ENCODE assay signal across 9 cellular contexts in genomic region chr1:198132060-198132781, GRCh38. TPM values are rescaled to one million over a fixed set of nuclear protein-coding genes. Genes with fewer than 3 reads are reported as not detected.
A peak's percentile ranks its signal among the peaks of the same experiment; 100 is the strongest.
DNase-seq lines count a peak whose midpoint lies in the region; ATAC-seq, FAIRE-seq and TF ChIP-seq lines count a peak whose summit lies in the region.
"Had no signal": no experiment of that assay in that cellular context is flagged by ENCODE, and none has a peak within 500 bp of the region (broad histone marks: within the 10 kb centered on the region; RNA-seq: fewer than 3 reads in every experiment).

No MANE protein-coding gene starts in this region.

- TF ChIP-seq CTCF in activated CD8-positive, alpha-beta T cell treated with anti-CD3 and anti-CD28 coated beads for 36 hours (IDR thresholded peaks at IDR 0.05), result no peak

- peak; percentile 88 for ATAC-seq in GM21360 (IDR thresholded peaks at IDR 0.05; ENCODE audit: unreplicated experiment)
- ATAC-seq in HG03066 (IDR thresholded peaks at IDR 0.05; ENCODE audit: low read depth, unreplicated experiment), result peak; percentile 83
- no peak for ATAC-seq in activated CD8-positive, alpha-beta T cell treated with anti-CD3 and anti-CD28 coated beads for 36 hours

- no peaks in the 10 kb centered on the region for H3K27me3 Mint-ChIP-seq in activated CD4-positive, alpha-beta memory T cell treated with anti-CD3 and anti-CD28 coated beads for 36 hours
- H3K27me3 Mint-ChIP-seq in activated CD8-positive, alpha-beta T cell treated with anti-CD3 and anti-CD28 coated beads for 36 hours, result no peaks in the 10 kb centered on the region
- H3K27me3 Mint-ChIP-seq: activated naive CD8-positive, alpha-beta T cell had no signal

- peaks cover 12% of the 10 kb centered on the region for H3K4me1 Mint-ChIP-seq in activated CD4-positive, alpha-beta memory T cell treated with anti-CD3 and anti-CD28 coated beads for 36 hours (ENCODE audit: low read depth)
- peaks cover 12% of the 10 kb centered on the region for H3K4me1 Mint-ChIP-seq in activated CD8-positive, alpha-beta T cell treated with anti-CD3 and anti-CD28 coated beads for 36 hours (ENCODE audit: low read depth)

- peaks cover 17% of the 10 kb centered on the region for H3K9me3 Mint-ChIP-seq in activated CD4-positive, alpha-beta memory T cell treated with anti-CD3 and anti-CD28 coated beads for 36 hours
- H3K9me3 Mint-ChIP-seq in activated CD8-positive, alpha-beta T cell treated with anti-CD3 and anti-CD28 coated beads for 36 hours, result peaks cover 11% of the 10 kb centered on the region

- CTCF ChIA-PET in activated CD4-positive, alpha-beta memory T cell treated with anti-CD3 and anti-CD28 coated beads for 36 hours (lab: Charles Lee), result no interaction called here
- CTCF ChIA-PET in activated CD8-positive, alpha-beta T cell treated with anti-CD3 and anti-CD28 coated beads for 36 hours (lab: Charles Lee), result no interaction called here

- TF ChIP-seq POLR2A in GM12892 (IDR thresholded peaks at IDR 0.05; ENCODE audit: low read depth, low read length), result no peak

- no peak overlapping the region for H3K4me3 Mint-ChIP-seq in activated CD4-positive, alpha-beta memory T cell treated with anti-CD3 and anti-CD28 coated beads for 36 hours
- H3K4me3 Mint-ChIP-seq in activated CD8-positive, alpha-beta T cell treated with anti-CD3 and anti-CD28 coated beads for 36 hours, result no peak overlapping the region
- H3K4me3 Mint-ChIP-seq: activated naive CD8-positive, alpha-beta T cell had no signal

- POLR2A ChIA-PET in activated CD4-positive, alpha-beta memory T cell treated with anti-CD3 and anti-CD28 coated beads for 36 hours (lab: Charles Lee), result no interaction called here
- POLR2A ChIA-PET in activated CD8-positive, alpha-beta T cell treated with anti-CD3 and anti-CD28 coated beads for 36 hours (lab: Charles Lee), result no interaction called here

- peak; percentile 60 for FAIRE-seq in GM12892 (lab: Jason Lieb, UNC)

- intact Hi-C loops in activated CD4-positive, alpha-beta memory T cell treated with anti-CD3 and anti-CD28 coated beads for 36 hours (cut with micrococcal nuclease), result no loop called here
- intact Hi-C loops in activated CD8-positive, alpha-beta T cell treated with anti-CD3 and anti-CD28 coated beads for 36 hours (cut with micrococcal nuclease), result no loop called here

- H3K36me3 Mint-ChIP-seq in activated CD4-positive, alpha-beta memory T cell treated with anti-CD3 and anti-CD28 coated beads for 36 hours, result no peaks in the 10 kb centered on the region
- peaks cover 2% of the 10 kb centered on the region for H3K36me3 Mint-ChIP-seq in activated CD8-positive, alpha-beta T cell treated with anti-CD3 and anti-CD28 coated beads for 36 hours (ENCODE audit: low read depth)
- H3K36me3 Mint-ChIP-seq: activated naive CD8-positive, alpha-beta T cell had no signal

- DNase-seq in GM12892 (ENCODE audit: insufficient read length) (no peak), SKM-1 (lab: John Stamatoyannopoulos, UW; ENCODE audit: unreplicated experiment) (peak; percentile 31), NCI-H187 (lab: John Stamatoyannopoulos, UW) (no peak)
- DNase-seq in activated CD4-positive, alpha-beta memory T cell treated with anti-CD3 and anti-CD28 coated beads for 36 hours, result no peak
- no peak for DNase-seq in stimulated activated CD4-positive, alpha-beta T cell treated with anti-CD3 and anti-CD28 coated beads, Interleukin-2, amount 100 ng/mL, for 48 hours
- DNase-seq in activated CD8-positive, alpha-beta T cell treated with anti-CD3 and anti-CD28 coated beads for 36 hours, result no peak

- H3K27ac Mint-ChIP-seq in activated CD4-positive, alpha-beta memory T cell treated with anti-CD3 and anti-CD28 coated beads for 36 hours, result no peak overlapping the region
- H3K27ac Mint-ChIP-seq in activated CD8-positive, alpha-beta T cell treated with anti-CD3 and anti-CD28 coated beads for 36 hours, result no peak overlapping the region
- H3K27ac Mint-ChIP-seq: activated naive CD8-positive, alpha-beta T cell had no signal

RNA-seq across cellular contexts. Expression of gene NEK7, which starts 24.6 kb away (rescaled TPM):
- 23.1 TPM for polyA plus RNA-seq in GM12892 (2012; ENCODE audit: missing spikeins)
- 10 to 100 TPM; 61.6 to 62.0 TPM for total RNA-seq in activated CD4-positive, alpha-beta memory T cell treated with anti-CD3 and anti-CD28 coated beads for 36 hours
- total RNA-seq in activated CD8-positive, alpha-beta T cell treated with anti-CD3 and anti-CD28 coated beads for 36 hours, result 10 to 100 TPM; 71.4 to 76.4 TPM
